Comparison of ENCODE assay signal across 18 cellular contexts in genomic region chr1:10437052-10437451, GRCh38. TPM values are rescaled to one million over a fixed set of nuclear protein-coding genes. Genes with fewer than 3 reads are reported as not detected.
DNase-seq lines count a peak whose midpoint lies in the region; ATAC-seq and TF ChIP-seq lines count a peak whose summit lies in the region.
"Had no signal": no experiment of that assay in that cellular context is flagged by ENCODE, and none has a peak within 500 bp of the region (broad histone marks: within the 10 kb centered on the region; RNA-seq: fewer than 3 reads in every experiment).

No MANE protein-coding gene starts in this region.

- TF ChIP-seq POLR2A in testis (IDR thresholded peaks at IDR 0.05): no peak

- H3K27me3 ChIP-seq in GM23338 (ENCODE audit: insufficient read depth) (no peaks in the 10 kb centered on the region), testis (no peaks in the 10 kb centered on the region)

- H3K4me3 ChIP-seq in GM23338 (no peak overlapping the region), testis (no peak overlapping the region)
- H3K4me3 ChIP-seq: A549, HAP-1, K562 had no signal

- H3K27ac Mint-ChIP-seq in GM23338 (no peak overlapping the region), memory B cell (peak overlapping the region; percentile 24)
- H3K27ac Mint-ChIP-seq: CD4-positive, alpha-beta T cell had no signal

- H4K20me1 ChIP-seq in GM23338 (replicated peaks; ENCODE audit: insufficient read depth): no peaks in the 10 kb centered on the region; the same call in 1 of the 2 replicates

- H3K79me2 ChIP-seq in GM23338 (replicated peaks; ENCODE audit: insufficient read depth): no peaks in the 10 kb centered on the region; the same call in 1 of the 2 replicates

- H3K4me1 ChIP-seq in GM23338 (ENCODE audit: insufficient read depth): no peaks in the 10 kb centered on the region
- H3K4me1 ChIP-seq in testis: peaks cover 24% of the 10 kb centered on the region
- H3K4me1 ChIP-seq: A549, Caco-2, HAP-1 had no signal

- H3K27ac ChIP-seq in GM23338 (ENCODE audit: low read depth) (peak overlapping the region; percentile 72), testis (peak overlapping the region; percentile 15 to 26)
- H3K27ac ChIP-seq: 22Rv1, HL-60 had no signal

- intact Hi-C loops in testis (cut with DNase I; ENCODE audit: low total_unique reads): no loop called here

- peaks cover 4% of the 10 kb centered on the region; the same call in 2 of the 3 replicates for H3K36me3 Mint-ChIP-seq in GM23338 (ENCODE audit: low read depth)
- peaks cover under 1% of the 10 kb centered on the region for H3K36me3 Mint-ChIP-seq in memory B cell

- H3K9me3 Mint-ChIP-seq in GM23338 (no peaks in the 10 kb centered on the region), memory B cell (no peaks in the 10 kb centered on the region)
- H3K9me3 Mint-ChIP-seq: CD4-positive, alpha-beta T cell had no signal

- H3K36me3 ChIP-seq in GM23338 (ENCODE audit: insufficient read depth): no peaks in the 10 kb centered on the region
- H3K36me3 ChIP-seq in testis (ENCODE audit: low read depth, missing control alignments): no peaks in the 10 kb centered on the region

- no peaks in the 10 kb centered on the region for H3F3A ChIP-seq in GM23338 (replicated peaks; ENCODE audit: low read depth)

- TF ChIP-seq CTCF in GM23338 (conservative IDR thresholded peaks at IDR 0.05; ENCODE audit: low read depth in 2 of 2) (no peak), testis (IDR thresholded peaks at IDR 0.05) (no peak)

- ATAC-seq in GM23338 (no peak), SK-N-SH treated with all-trans-retinoic acid at 6 μM for 48 hours (peak; percentile 39; the same call in 1 of the 3 replicates), memory B cell (ENCODE audit: low read depth) (no peak), HG03354 (IDR thresholded peaks at IDR 0.05; ENCODE audit: poor library complexity, severe bottlenecking, unreplicated experiment) (no peak)
- ATAC-seq: K562 had no signal

- DNase-seq in GM23338 (ENCODE audit: low spot score) (no peak), memory B cell (ENCODE audit: low spot score in 2 of 2) (no peak), testis (peak; percentile 88)
- no peak for DNase-seq in central memory CD4-positive, alpha-beta T cell
- no peak for DNase-seq in activated CD4-positive, alpha-beta T cell treated with anti-CD3 and anti-CD28 coated beads for 1 hour
- DNase-seq: AML-193; Caco-2; CD4-positive, alpha-beta T cell; IMR-90 had no signal

- no peaks in the 10 kb centered on the region for H3K9me3 ChIP-seq in testis
- H3K9me3 ChIP-seq: A549, Caco-2, HAP-1 had no signal

- 47 to 56% methylated on average over 1 of the region's 1 CpG for WGBS in testis, 2 donors

- no peak overlapping the region for H3K4me2 ChIP-seq in GM23338
- H3K4me2 ChIP-seq: A549 had no signal

- no peak overlapping the region for H2AFZ ChIP-seq in GM23338

- H3K27me3 Mint-ChIP-seq in GM23338 (ENCODE audit: insufficient read depth, low read depth, poor library complexity): peaks cover 3% of the 10 kb centered on the region
- no peaks in the 10 kb centered on the region for H3K27me3 Mint-ChIP-seq in memory B cell
- H3K27me3 Mint-ChIP-seq: CD4-positive, alpha-beta T cell had no signal

- H3K4me1 Mint-ChIP-seq in GM23338: no peaks in the 10 kb centered on the region
- H3K4me1 Mint-ChIP-seq in memory B cell: peaks cover 2% of the 10 kb centered on the region

- H3K4me3 Mint-ChIP-seq in GM23338 (no peak overlapping the region), memory B cell (no peak overlapping the region)
- H3K4me3 Mint-ChIP-seq: CD4-positive, alpha-beta T cell had no signal

- H3K9me2 ChIP-seq in GM23338 (ENCODE audit: insufficient read depth): no peaks in the 10 kb centered on the region

TF ChIP-seq in GM23338, 12 proteins besides CTCF, POLR2A, EP300 and RAD21 (continues in another document):
- no peak for TF ChIP-seq NANOG (IDR thresholded peaks at IDR 0.05; ENCODE audit: borderline replicate concordance)
- no peak for TF ChIP-seq ZNF114 (CRISPR knock-in tag; IDR thresholded peaks at IDR 0.05)

TF ChIP-seq in SK-N-SH treated with all-trans-retinoic acid at 6 μM for 48 hours, 23 proteins besides CTCF, POLR2A, EP300 and RAD21 (continues in another document):
- TF ChIP-seq CSRNP3 (CRISPR knock-in tag; IDR thresholded peaks at IDR 0.05): no peak
- TF ChIP-seq ZC3H10 (CRISPR knock-in tag; IDR thresholded peaks at IDR 0.05): no peak
- TF ChIP-seq ZNF565 (CRISPR knock-in tag; conservative IDR thresholded peaks at IDR 0.05; ENCODE audit: low read depth): no peak
- TF ChIP-seq PATZ1 (CRISPR knock-in tag; IDR thresholded peaks at IDR 0.05; ENCODE audit: borderline replicate concordance): no peak
- TF ChIP-seq TSHZ2 (CRISPR knock-in tag; IDR thresholded peaks at IDR 0.05): no peak
- TF ChIP-seq OSR1 (CRISPR knock-in tag; IDR thresholded peaks at IDR 0.05): no peak
- TF ChIP-seq SNAI2 (CRISPR knock-in tag; IDR thresholded peaks at IDR 0.05): no peak
- no peak for TF ChIP-seq ARNTL (CRISPR knock-in tag; IDR thresholded peaks at IDR 0.05; ENCODE audit: borderline replicate concordance, low read depth)

RNA-seq across cellular contexts. Expression of gene CENPS, which starts 6.8 kb away (rescaled TPM):
- total RNA-seq in GM23338 (2014; rRNA removed; shearing (Covaris generic)): 4.7 and 8.6 TPM in 2 replicates
- polyA plus RNA-seq in GM23338 (2016; fragmentation: Nextera tagmentation; extraction: Ambion mirVana) (22.6 and 31.3 TPM in 2 replicates), testis (ENCODE audit: insufficient read depth, low read depth, low replicate concordance) (125 TPM)
- total RNA-seq in testis: 10 to 100 TPM; 26.4 to 49.6 TPM

RNA-seq across cellular contexts. Expression of gene CORT, which starts 12.8 kb away (rescaled TPM):
- total RNA-seq in GM23338 (2014; rRNA removed; shearing (Covaris generic)): 0.16 TPM in 1 of 2 replicates, not detected in the other
- polyA plus RNA-seq in GM23338 (2016; fragmentation: Nextera tagmentation; extraction: Ambion mirVana): 0.99 and 1.4 TPM in 2 replicates
- total RNA-seq in testis: 1 to 10 TPM in 1 of 2 donors, under 1 TPM in 1; 0.62 to 1.4 TPM
- 0.98 TPM for polyA plus RNA-seq in testis (ENCODE audit: insufficient read depth, low read depth, low replicate concordance)
- total RNA-seq: Caco-2, HT1080, IMR-90 had no signal
- polyA plus RNA-seq: BJ had no signal

RNA-seq across cellular contexts. Expression of gene DFFA, which starts 35.3 kb away (rescaled TPM):
- total RNA-seq in GM23338 (2014; rRNA removed; shearing (Covaris generic)): 77.4 and 82.0 TPM in 2 replicates
- polyA plus RNA-seq in GM23338 (2016; fragmentation: Nextera tagmentation; extraction: Ambion mirVana): 61.4 and 65.2 TPM in 2 replicates
- 10 to 100 TPM; 31.1 to 34.9 TPM for total RNA-seq in testis
- polyA plus RNA-seq in testis (ENCODE audit: insufficient read depth, low read depth, low replicate concordance): 27.3 TPM

RNA-seq across cellular contexts. Expression of gene PEX14, which starts 37.7 kb away (rescaled TPM):
- 14.0 and 19.6 TPM in 2 replicates for total RNA-seq in GM23338 (2014; rRNA removed; shearing (Covaris generic))
- polyA plus RNA-seq in GM23338 (2016; fragmentation: Nextera tagmentation; extraction: Ambion mirVana) (16.4 and 17.6 TPM in 2 replicates), testis (ENCODE audit: insufficient read depth, low read depth, low replicate concordance) (28.6 TPM)
- total RNA-seq in testis: 10 to 100 TPM; 30.3 to 39.8 TPM

RNA-seq across cellular contexts. Expression of gene PGD, which starts 38.2 kb away (rescaled TPM):
- 274 and 305 TPM in 2 replicates for total RNA-seq in GM23338 (2014; rRNA removed; shearing (Covaris generic))
- polyA plus RNA-seq in GM23338 (2016; fragmentation: Nextera tagmentation; extraction: Ambion mirVana) (158 and 174 TPM in 2 replicates), testis (ENCODE audit: insufficient read depth, low read depth, low replicate concordance) (208 TPM)
- 100 to 1,000 TPM; 209 to 241 TPM for total RNA-seq in testis
